ENCODE assay signal across 9 cellular contexts in the genomic region with DNA sequence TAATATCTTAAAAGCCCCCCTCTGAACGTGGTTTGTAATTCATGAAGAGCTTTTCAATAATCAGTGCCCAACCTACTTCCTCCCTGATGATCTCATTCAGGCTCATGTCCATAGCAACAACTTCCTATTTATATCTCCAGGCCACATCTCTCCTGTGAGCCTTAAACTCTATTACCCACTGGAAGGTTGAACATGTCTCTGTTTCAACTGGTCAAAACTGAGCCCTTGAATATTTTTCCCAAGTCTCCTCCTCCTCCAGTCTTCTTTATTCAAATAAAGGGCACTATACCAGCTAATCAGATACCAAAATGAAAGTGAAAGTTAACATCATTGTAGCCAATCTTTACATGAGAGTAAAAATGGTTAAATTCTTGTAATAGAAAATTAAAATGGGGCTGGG.
A peak's percentile ranks its signal among the peaks of the same experiment; 100 is the strongest.
DNase-seq lines count a peak whose midpoint lies in the region; ATAC-seq, FAIRE-seq and TF ChIP-seq lines count a peak whose summit lies in the region.
"Had no signal": no experiment of that assay in that cellular context is flagged by ENCODE, and none has a peak within 500 bp of the region (broad histone marks: within the 10 kb centered on the region; RNA-seq: fewer than 3 reads in every experiment).

No MANE protein-coding gene starts in this region.

- no TSS peak for BruUV-seq in GM12878 (replicated peaks; lab: Mats Ljungman, UMichigan)

- H3K4me3 ChIP-seq in GM12878 (no peak overlapping the region; the same call in 1 of the 2 replicates), neutrophil (ENCODE audit: low read depth in 1 of 2, low read length in 1 of 2) (peak overlapping the region; percentile 5 to 37), ascending aorta (no peak overlapping the region)
- H3K4me3 ChIP-seq: SK-N-MC had no signal

- TF ChIP-seq RAD21 in GM12878 (IDR thresholded peaks at IDR 0.05; ENCODE audit: insufficient read depth, low read depth, low read length) = no peak

- ATAC-seq in GM12878 = peak; percentile 77

- intact Hi-C loops in GM12878 (cut with micrococcal nuclease; ENCODE audit: unreplicated experiment) (no loop called here), ascending aorta (cut with DNase I) (no loop called here)

- H3K36me3 ChIP-seq in GM12878 (ENCODE audit: control insufficient read depth in 2 of 2, insufficient read depth in 2 of 2, low read length in 1 of 2) = no peaks in the 10 kb centered on the region
- H3K36me3 ChIP-seq in neutrophil = no peaks in the 10 kb centered on the region
- H3K36me3 ChIP-seq in ascending aorta = no peaks in the 10 kb centered on the region

- DNase-seq in DMS53 treated with DMSO at 0.1 percent for 48 hours (lab: John Stamatoyannopoulos, UW; ENCODE audit: unreplicated experiment) = peak; percentile 79
- peak; percentile 72 for DNase-seq in H4 (ENCODE audit: low spot score)
- peak; percentile 12 for DNase-seq in NCI-H510A (lab: John Stamatoyannopoulos, UW)
- DNase-seq in GM12878 (ENCODE audit: low read depth, low spot score) = no peak
- no peak for DNase-seq in ascending aorta (ENCODE audit: low spot score in 2 of 2)
- no peak for DNase-seq in NCI-H2171 (lab: John Stamatoyannopoulos, UW)
- no peak for DNase-seq in NCI-H1105 treated with DMSO at 0.1 percent for 48 hours (lab: John Stamatoyannopoulos, UW)

- TF ChIP-seq EP300 in GM12878 (IDR thresholded peaks at IDR 0.05; ENCODE audit: borderline replicate concordance in 1 of 2, control insufficient read depth in 1 of 2, low read depth in 2 of 2, low read length in 2 of 2) = no peak

- no peak overlapping the region for H3K4me2 ChIP-seq in GM12878 (ENCODE audit: control insufficient read depth, insufficient read depth)

- H4K20me1 ChIP-seq in GM12878 (ENCODE audit: control insufficient read depth, insufficient read depth) = no peaks in the 10 kb centered on the region

- H3K9me3 ChIP-seq in GM12878 (replicated peaks; ENCODE audit: control insufficient read depth, insufficient read depth, low read length) = no peaks in the 10 kb centered on the region; the same call in 2 of the 3 replicates
- H3K9me3 ChIP-seq in neutrophil = no peaks in the 10 kb centered on the region
- no peaks in the 10 kb centered on the region for H3K9me3 ChIP-seq in ascending aorta

- in situ Hi-C loops in GM12878 (cut with MboI) = no loop called here

- CTCF ChIA-PET in GM12878 (lab: Yijun Ruan, JAX) = interaction anchor here (0.8 to 1.4 kb wide), 4 partner anchors 86 to 215 kb away, joined by 3 read pairs; no protein-coding TSS in a partner anchor

- TF ChIP-seq CTCF in GM12878 (IDR thresholded peaks at IDR 0.05 in 2 of 3, conservative IDR thresholded peaks at IDR 0.05 in 1 of 3; ENCODE audit: control insufficient read depth in 2 of 3, extremely low read depth in 1 of 3, insufficient read depth in 1 of 3, low read depth in 3 of 3, low read length in 3 of 3) (no peak), neutrophil (IDR thresholded peaks at IDR 0.05) (no peak), ascending aorta (IDR thresholded peaks at IDR 0.05) (no peak)

- FAIRE-seq in GM12878 (lab: Jason Lieb, UNC) = no peak

- no peaks in the 10 kb centered on the region for H3K79me2 ChIP-seq in GM12878 (ENCODE audit: control insufficient read depth, insufficient read depth, low read length)

- SMC1A ChIA-PET in GM12878 (lab: Charles Lee; ENCODE audit: uncharacterized antibody, unreplicated experiment) = interaction anchor here (0.8 to 7.6 kb wide), 13 partner anchors 9 to 87 kb away, joined by 3 to 46 read pairs (median 4); no protein-coding TSS in a partner anchor

- POLR2A ChIA-PET in GM12878 (lab: Charles Lee) = interaction anchor here (1.0 kb wide), 1 partner anchor 11 kb away, joined by 3 read pairs; no protein-coding TSS in a partner anchor

- RAD21 ChIA-PET in GM12878 (lab: Charles Lee; ENCODE audit: unreplicated experiment) = interaction anchor here (0.9 to 1.2 kb wide), 4 partner anchors 79 to 91 kb away, joined by 3 to 8 read pairs (median 4); no protein-coding TSS in a partner anchor

- H3K4me1 ChIP-seq in GM12878 (ENCODE audit: control insufficient read depth, insufficient read depth, low read length) (peaks cover 2% of the 10 kb centered on the region; the same call in 1 of the 2 replicates), neutrophil (ENCODE audit: control insufficient read depth in 1 of 2, insufficient read depth in 1 of 2, low read depth in 1 of 2, low read length in 1 of 2) (peaks cover 19 to 38% of the 10 kb centered on the region in 2 experiments), ascending aorta (no peaks in the 10 kb centered on the region)

- H3K27me3 ChIP-seq in GM12878 (replicated peaks in 1 of 2; ENCODE audit: control insufficient read depth in 2 of 2, insufficient read depth in 2 of 2, low read length in 1 of 2) (no peaks in the 10 kb centered on the region), neutrophil (no peaks in the 10 kb centered on the region), ascending aorta (no peaks in the 10 kb centered on the region)

- peak overlapping the region; percentile 26 for H2AFZ ChIP-seq in GM12878 (ENCODE audit: control insufficient read depth, low read depth, low read length)

- TF ChIP-seq POLR2A in GM12878 (IDR thresholded peaks at IDR 0.05; ENCODE audit: low read depth, low read length) = no peak

- H3K9ac ChIP-seq in GM12878 (ENCODE audit: control insufficient read depth, insufficient read depth, low read length) = no peak overlapping the region

- H3K27ac ChIP-seq in GM12878 (ENCODE audit: control insufficient read depth, insufficient read depth) = no peak overlapping the region
- peak overlapping the region; percentile 32 for H3K27ac ChIP-seq in neutrophil
- no peak overlapping the region for H3K27ac ChIP-seq in ascending aorta
- H3K27ac ChIP-seq: SK-N-MC had no signal

- 0% methylated on average over 1 of the region's 1 CpG for WGBS in GM12878 (ENCODE audit: insufficient coverage, insufficient replicate concordance, low lambda C conversion rate, missing lambda C conversion rate)

TF ChIP-seq in GM12878, 131 proteins besides CTCF, POLR2A, EP300 and RAD21:
- no peak for TF ChIP-seq POU2F2 (IDR thresholded peaks at IDR 0.05; ENCODE audit: borderline replicate concordance, low read depth, low read length)
- TF ChIP-seq NR2C1 (IDR thresholded peaks at IDR 0.05) = no peak
- TF ChIP-seq IRF4 (IDR thresholded peaks at IDR 0.05; ENCODE audit: low read depth, low read length) = no peak
- 0 out of 2 replicates have a peak, but pooled peaks have one; percentile 38 for TF ChIP-seq MEF2A (IDR thresholded peaks at IDR 0.05; ENCODE audit: insufficient read depth, low read depth, low read length)
- TF ChIP-seq SPI1 (IDR thresholded peaks at IDR 0.05; ENCODE audit: borderline replicate concordance, insufficient read depth, low read depth, low read length) = peak; percentile 38; the same call in 1 of the 2 replicates
- TF ChIP-seq FOXK2 (IDR thresholded peaks at IDR 0.05) = no peak
- peak; percentile 50; the same call in 1 of the 2 replicates for TF ChIP-seq ATF7 (IDR thresholded peaks at IDR 0.05; ENCODE audit: low read depth)
- TF ChIP-seq ZBED1 (IDR thresholded peaks at IDR 0.05; ENCODE audit: borderline replicate concordance) = no peak
- no peak for TF ChIP-seq MTA3 (IDR thresholded peaks at IDR 0.05; ENCODE audit: borderline replicate concordance, low read length)

Comparison
In these comparisons a context has a peak if more than half of its experiments do, and no peak if none do; other contexts are left out.
1. DNase-seq: peak in DMS53 treated with DMSO at 0.1 percent for 48 hours (single experiment), H4 (single experiment) and NCI-H510A (single experiment); none in GM12878 (single experiment), ascending aorta (0 of 2), NCI-H2171 (single experiment) and NCI-H1105 treated with DMSO at 0.1 percent for 48 hours (single experiment).
2. H3K4me3 ChIP-seq: peak in neutrophil (2 of 2); none in GM12878 (single experiment) and ascending aorta (0 of 2).